Comparison of ENCODE assay signal across 8 cellular contexts in genomic region chr6:150622941-150623874, GRCh38. TPM values are rescaled to one million over a fixed set of nuclear protein-coding genes. Genes with fewer than 3 reads are reported as not detected.
DNase-seq lines count a peak whose midpoint lies in the region; ATAC-seq and TF ChIP-seq lines count a peak whose summit lies in the region.

No MANE protein-coding gene starts in this region.

- WGBS in mesenchymal stem cell: 93% methylated on average over 15 of the region's 18 CpGs
- WGBS in endodermal cell (ENCODE audit: insufficient coverage in 1 of 2, insufficient read length in 1 of 2), 2 experiments: 94 to 97% methylated on average over 12 to 16 of the region's 18 CpGs

- peaks cover 3% of the 10 kb centered on the region for H3K36me3 Mint-ChIP-seq in activated naive CD8-positive, alpha-beta T cell treated with anti-CD3 and anti-CD28 coated beads, Interleukin-2, amount 50 U/mL, for 24 hours (ENCODE audit: low read depth)
- H3K36me3 Mint-ChIP-seq in activated naive CD8-positive, alpha-beta T cell treated with anti-CD3 and anti-CD28 coated beads for 36 hours: no peaks in the 10 kb centered on the region
- H3K36me3 Mint-ChIP-seq in memory B cell (peaks cover 12% of the 10 kb centered on the region), endodermal cell (ENCODE audit: low read depth) (no peaks in the 10 kb centered on the region)

- no peak overlapping the region for H3K4me2 ChIP-seq in mesenchymal stem cell (ENCODE audit: low read length, poor library complexity, severe bottlenecking)

- H2BK15ac ChIP-seq in mesenchymal stem cell (ENCODE audit: low read depth, poor library complexity, severe bottlenecking): no peak overlapping the region

- no peak overlapping the region for H2BK12ac ChIP-seq in mesenchymal stem cell (ENCODE audit: low read length in 2 of 2)

- H3K4me1 ChIP-seq in mesenchymal stem cell (ENCODE audit: control insufficient read depth, insufficient read depth, low read depth, low read length) (no peaks in the 10 kb centered on the region), endodermal cell (ENCODE audit: control insufficient read depth, insufficient read depth, low read length) (no peaks in the 10 kb centered on the region)

- H3K23ac ChIP-seq in mesenchymal stem cell (ENCODE audit: low read length in 2 of 2): no peak overlapping the region

- H3K36me3 ChIP-seq in mesenchymal stem cell (ENCODE audit: control insufficient read depth in 1 of 2, insufficient read depth in 2 of 2, low read depth in 1 of 2, low read length in 2 of 2) (peaks cover 0 to 3% of the 10 kb centered on the region in 2 experiments), endodermal cell (ENCODE audit: control insufficient read depth, insufficient read depth, low read length) (no peaks in the 10 kb centered on the region)

- H3K4me1 Mint-ChIP-seq in activated naive CD8-positive, alpha-beta T cell treated with anti-CD3 and anti-CD28 coated beads, Interleukin-2, amount 50 U/mL, for 24 hours: peaks cover 29% of the 10 kb centered on the region
- peaks cover 5% of the 10 kb centered on the region for H3K4me1 Mint-ChIP-seq in activated naive CD8-positive, alpha-beta T cell treated with anti-CD3 and anti-CD28 coated beads for 36 hours
- H3K4me1 Mint-ChIP-seq in memory B cell (peaks cover 56% of the 10 kb centered on the region), endodermal cell (peaks cover 3% of the 10 kb centered on the region)

- no peak overlapping the region for H4K91ac ChIP-seq in mesenchymal stem cell (ENCODE audit: low read length)

- peaks cover 18% of the 10 kb centered on the region for H3K27me3 Mint-ChIP-seq in activated naive CD8-positive, alpha-beta T cell treated with anti-CD3 and anti-CD28 coated beads, Interleukin-2, amount 50 U/mL, for 24 hours
- H3K27me3 Mint-ChIP-seq in activated naive CD8-positive, alpha-beta T cell treated with anti-CD3 and anti-CD28 coated beads for 36 hours: peaks cover 19% of the 10 kb centered on the region
- H3K27me3 Mint-ChIP-seq in memory B cell (no peaks in the 10 kb centered on the region), endodermal cell (ENCODE audit: insufficient read depth) (no peaks in the 10 kb centered on the region)

- no peak overlapping the region for H2BK5ac ChIP-seq in mesenchymal stem cell (ENCODE audit: low read depth, low read length, poor library complexity, severe bottlenecking)

- H3K9me3 Mint-ChIP-seq in activated naive CD8-positive, alpha-beta T cell treated with anti-CD3 and anti-CD28 coated beads, Interleukin-2, amount 50 U/mL, for 24 hours: no peaks in the 10 kb centered on the region
- no peaks in the 10 kb centered on the region for H3K9me3 Mint-ChIP-seq in activated naive CD8-positive, alpha-beta T cell treated with anti-CD3 and anti-CD28 coated beads for 36 hours
- H3K9me3 Mint-ChIP-seq in memory B cell (peaks cover 1% of the 10 kb centered on the region), endodermal cell (no peaks in the 10 kb centered on the region)

- H3K9me3 ChIP-seq in mesenchymal stem cell (ENCODE audit: control insufficient read depth, low read length): no peaks in the 10 kb centered on the region
- H3K9me3 ChIP-seq in endodermal cell (ENCODE audit: control insufficient read depth, low read length): no peaks in the 10 kb centered on the region

- TF ChIP-seq CTCF in endodermal cell (conservative IDR thresholded peaks at IDR 0.05): no peak

- H3K14ac ChIP-seq in mesenchymal stem cell (ENCODE audit: low read length in 2 of 2): peak overlapping the region in 1 of 2 experiments; percentile 55

- no peak overlapping the region for H3K4me3 Mint-ChIP-seq in activated naive CD8-positive, alpha-beta T cell treated with anti-CD3 and anti-CD28 coated beads, Interleukin-2, amount 50 U/mL, for 24 hours
- H3K4me3 Mint-ChIP-seq in activated naive CD8-positive, alpha-beta T cell treated with anti-CD3 and anti-CD28 coated beads for 36 hours: no peak overlapping the region
- peak overlapping the region; percentile 47 for H3K4me3 Mint-ChIP-seq in memory B cell
- no peak overlapping the region for H3K4me3 Mint-ChIP-seq in endodermal cell

- H2AK5ac ChIP-seq in mesenchymal stem cell (ENCODE audit: low read length, severe bottlenecking): no peak overlapping the region

- H3K27ac Mint-ChIP-seq in activated naive CD8-positive, alpha-beta T cell treated with anti-CD3 and anti-CD28 coated beads, Interleukin-2, amount 50 U/mL, for 24 hours: peak overlapping the region; percentile 21
- no peak overlapping the region for H3K27ac Mint-ChIP-seq in activated naive CD8-positive, alpha-beta T cell treated with anti-CD3 and anti-CD28 coated beads for 36 hours
- H3K27ac Mint-ChIP-seq in memory B cell: peak overlapping the region; percentile 99
- no peak overlapping the region for H3K27ac Mint-ChIP-seq in endodermal cell

- no peak overlapping the region for H4K8ac ChIP-seq in mesenchymal stem cell (ENCODE audit: low read length)

- DNase-seq in activated naive CD8-positive, alpha-beta T cell treated with anti-CD3 and anti-CD28 coated beads, Interleukin-2, amount 50 U/mL, for 24 hours: no peak
- DNase-seq in activated naive CD8-positive, alpha-beta T cell treated with anti-CD3 and anti-CD28 coated beads for 36 hours: no peak
- DNase-seq in NCI-H2171 (lab: John Stamatoyannopoulos, UW): peak; percentile 91
- peak; percentile 61 to 81 for DNase-seq in memory B cell (ENCODE audit: low spot score in 2 of 2)
- DNase-seq in mesenchymal stem cell: no peak
- no peak for DNase-seq in HuH-7.5 (ENCODE audit: low spot score)
- no peak for DNase-seq in endodermal cell

- no peak overlapping the region for H3K4me3 ChIP-seq in mesenchymal stem cell (ENCODE audit: insufficient read depth in 1 of 2, low read depth in 1 of 2, low read length in 2 of 2)
- no peak overlapping the region for H3K4me3 ChIP-seq in endodermal cell (ENCODE audit: low read length)

- peak; percentile 81 for ATAC-seq in activated naive CD8-positive, alpha-beta T cell treated with anti-CD3 and anti-CD28 coated beads, Interleukin-2, amount 50 U/mL, for 24 hours
- ATAC-seq in HG02943 (IDR thresholded peaks at IDR 0.05; ENCODE audit: low read depth, unreplicated experiment): peak; percentile 97
- ATAC-seq in memory B cell (ENCODE audit: low read depth): peak; percentile 83

- H3K4ac ChIP-seq in mesenchymal stem cell (ENCODE audit: low read depth in 1 of 2, low read length in 2 of 2): no peak overlapping the region

- H2AFZ ChIP-seq in mesenchymal stem cell (ENCODE audit: low read depth, low read length): no peak overlapping the region

- no peak overlapping the region for H3K18ac ChIP-seq in mesenchymal stem cell (ENCODE audit: low read depth in 1 of 2, low read length in 2 of 2)

- H3K9ac ChIP-seq in mesenchymal stem cell (ENCODE audit: low read length) (no peak overlapping the region), endodermal cell (ENCODE audit: extremely low read depth, low read length, poor library complexity, severe bottlenecking) (no peak overlapping the region)

- H3K27me3 ChIP-seq in mesenchymal stem cell (ENCODE audit: control insufficient read depth in 1 of 2, insufficient read depth in 1 of 2, low read length in 2 of 2) (peaks cover 3% of the 10 kb centered on the region in 2 experiments), endodermal cell (ENCODE audit: control insufficient read depth, insufficient read depth, low read length, poor library complexity, severe bottlenecking) (no peaks in the 10 kb centered on the region)

- H3K27ac ChIP-seq in mesenchymal stem cell (ENCODE audit: low read length, poor library complexity, severe bottlenecking) (no peak overlapping the region), endodermal cell (ENCODE audit: low read depth, low read length) (no peak overlapping the region)

- no peaks in the 10 kb centered on the region for H3K79me1 ChIP-seq in mesenchymal stem cell (replicated peaks; ENCODE audit: low read length, poor library complexity, severe bottlenecking)

- H2BK120ac ChIP-seq in mesenchymal stem cell (ENCODE audit: low read depth, low read length): no peak overlapping the region

RNA-seq across cellular contexts. Expression of gene PLEKHG1, which starts 23.5 kb away (rescaled TPM):
- total RNA-seq in activated naive CD8-positive, alpha-beta T cell treated with anti-CD3 and anti-CD28 coated beads for 36 hours: 1 to 10 TPM; 4.4 to 4.5 TPM
- polyA plus RNA-seq in mesenchymal stem cell (2013, experiment 1 of 2): 0.17 TPM
- polyA plus RNA-seq in mesenchymal stem cell (2013, experiment 2 of 2): 0.14 TPM
- total RNA-seq in endodermal cell: 1 to 10 TPM; 1.5 to 2.4 TPM
- 11.3 TPM for polyA plus RNA-seq in endodermal cell (2013, experiment 1 of 2)
- 11.3 TPM for polyA plus RNA-seq in endodermal cell (2013, experiment 2 of 2)

Comparison
In these comparisons a context has a peak if more than half of its experiments do, and no peak if none do; other contexts are left out.
1. H3K27ac Mint-ChIP-seq: peak in activated naive CD8-positive, alpha-beta T cell treated with anti-CD3 and anti-CD28 coated beads, Interleukin-2, amount 50 U/mL, for 24 hours (single experiment) and memory B cell (single experiment); none in activated naive CD8-positive, alpha-beta T cell treated with anti-CD3 and anti-CD28 coated beads for 36 hours (single experiment) and endodermal cell (single experiment).
2. DNase-seq: peak in NCI-H2171 (single experiment) and memory B cell (2 of 2); none in activated naive CD8-positive, alpha-beta T cell treated with anti-CD3 and anti-CD28 coated beads, Interleukin-2, amount 50 U/mL, for 24 hours (single experiment), activated naive CD8-positive, alpha-beta T cell treated with anti-CD3 and anti-CD28 coated beads for 36 hours (single experiment), mesenchymal stem cell (single experiment), HuH-7.5 (single experiment) and endodermal cell (single experiment).
3. Peak in every context shown above with its lines, with median percentiles within 50 percentile points of each other: ATAC-seq.